33 cellular contexts compared by ENCODE assay signal in genomic region chrX:44908838-44909237, GRCh38. TPM values are rescaled to one million over a fixed set of nuclear protein-coding genes. Genes with fewer than 3 reads are reported as not detected.
DNase-seq lines count a peak whose midpoint lies in the region; ATAC-seq, FAIRE-seq and TF ChIP-seq lines count a peak whose summit lies in the region.
"Had no signal": no experiment of that assay in that cellular context is flagged by ENCODE, and none has a peak within 500 bp of the region (broad histone marks: within the 10 kb centered on the region; RNA-seq: fewer than 3 reads in every experiment).

No MANE protein-coding gene starts in this region.

- H3K79me2 ChIP-seq in GM12878 (ENCODE audit: control insufficient read depth, insufficient read depth, low read length) = peaks cover 84% of the 10 kb centered on the region

- H3K27me3 Mint-ChIP-seq in IgD-negative memory B cell = no peaks in the 10 kb centered on the region
- H3K27me3 Mint-ChIP-seq: activated CD8-positive, alpha-beta memory T cell treated with anti-CD3 and anti-CD28 coated beads, Interleukin-2, amount 10 ng/mL, durations not matched to agents 7 days and 5 days; CD4-positive, CD25-positive, alpha-beta regulatory T cell; dendritic cell treated with granulocyte-macrophage colony-stimulating factor and Interleukin-4, amounts not matched to agents 40 ng/mL and 50 ng/mL, for 4 days; naive B cell had no signal

- RAD21 ChIA-PET in GM12878 (lab: Charles Lee; ENCODE audit: unreplicated experiment) = no interaction called here

- intact Hi-C loops in GM12878 (cut with micrococcal nuclease; ENCODE audit: unreplicated experiment) = loop anchor here (10.0 kb wide), 1 partner anchor 166 kb away; no protein-coding TSS in a partner anchor
- intact Hi-C loops in cardiac septum (cut with DNase I) = no loop called here

- peaks cover 49 to 65% (median 55%) of the 10 kb centered on the region in 3 donors for H3K4me1 Mint-ChIP-seq in IgD-negative memory B cell

- TF ChIP-seq CTCF in GM12878 (IDR thresholded peaks at IDR 0.05 in 2 of 3, conservative IDR thresholded peaks at IDR 0.05 in 1 of 3; ENCODE audit: control insufficient read depth in 2 of 3, extremely low read depth in 1 of 3, insufficient read depth in 1 of 3, low read depth in 3 of 3, low read length in 3 of 3) = no peak

- CTCF ChIA-PET in GM12878 (lab: Yijun Ruan, JAX) = no interaction called here

- BruUV-seq in GM12878 (replicated peaks; lab: Mats Ljungman, UMichigan) = no TSS peak

- ATAC-seq in GM12878 = no peak
- ATAC-seq: activated CD8-positive, alpha-beta memory T cell treated with anti-CD3 and anti-CD28 coated beads, Interleukin-2, amount 10 ng/mL, durations not matched to agents 7 days and 5 days; left lung; upper lobe of right lung; WTC11 had no signal

- in situ Hi-C loops in GM12878 (cut with MboI) = no loop called here

- WGBS in GM12878 (ENCODE audit: insufficient coverage, insufficient replicate concordance, low lambda C conversion rate, missing lambda C conversion rate) = 2% methylated on average over 3 of the region's 3 CpGs

- no peak for TF ChIP-seq EP300 in GM12878 (IDR thresholded peaks at IDR 0.05; ENCODE audit: borderline replicate concordance in 1 of 2, control insufficient read depth in 1 of 2, low read depth in 2 of 2, low read length in 2 of 2)

- H3K36me3 ChIP-seq in GM12878 (ENCODE audit: control insufficient read depth in 2 of 2, insufficient read depth in 2 of 2, low read length in 1 of 2) = no peaks in the 10 kb centered on the region
- H3K36me3 ChIP-seq in skeletal muscle tissue (ENCODE audit: control insufficient read depth in 3 of 3, insufficient read depth in 3 of 3, low read length in 3 of 3) = no peaks in the 10 kb centered on the region
- H3K36me3 ChIP-seq: left lung, MG63, SJSA1, upper lobe of right lung had no signal

- H3K4me3 ChIP-seq in GM12878 (no peak overlapping the region), skeletal muscle tissue (ENCODE audit: low read length in 3 of 3) (no peak overlapping the region)
- H3K4me3 ChIP-seq: left lung, MG63, SJSA1, upper lobe of right lung had no signal

- no peak for TF ChIP-seq POLR2A in GM12878 (IDR thresholded peaks at IDR 0.05; ENCODE audit: low read depth, low read length)

- H3K4me1 ChIP-seq in GM12878 (ENCODE audit: control insufficient read depth, insufficient read depth, low read length) (peaks cover 36% of the 10 kb centered on the region), skeletal muscle tissue (ENCODE audit: control insufficient read depth in 3 of 3, insufficient read depth in 3 of 3, low read length in 3 of 3) (peaks cover 6 to 22% (median 9%) of the 10 kb centered on the region in 3 donors)

- no peak for TF ChIP-seq RAD21 in GM12878 (IDR thresholded peaks at IDR 0.05; ENCODE audit: insufficient read depth, low read depth, low read length)

- POLR2A ChIA-PET in GM12878 (lab: Charles Lee) = no interaction called here

- peaks cover 2% of the 10 kb centered on the region; the same call in 2 of the 3 replicates for H3K9me3 ChIP-seq in GM12878 (replicated peaks; ENCODE audit: control insufficient read depth, insufficient read depth, low read length)
- H3K9me3 ChIP-seq in skeletal muscle tissue (ENCODE audit: control insufficient read depth in 3 of 3, low read length in 3 of 3) = no peaks in the 10 kb centered on the region
- H3K9me3 ChIP-seq: left lung, MG63, SJSA1, upper lobe of right lung had no signal

- H3K27me3 ChIP-seq in GM12878 (replicated peaks in 1 of 2; ENCODE audit: control insufficient read depth in 2 of 2, insufficient read depth in 2 of 2, low read length in 1 of 2) = no peaks in the 10 kb centered on the region
- H3K27me3 ChIP-seq in skeletal muscle tissue (ENCODE audit: control insufficient read depth in 3 of 3, insufficient read depth in 3 of 3, low read length in 3 of 3) = no peaks in the 10 kb centered on the region
- H3K27me3 ChIP-seq: left lung, MG63, SJSA1, upper lobe of right lung had no signal

- no peak overlapping the region for H3K9ac ChIP-seq in GM12878 (ENCODE audit: control insufficient read depth, insufficient read depth, low read length)
- no peak overlapping the region for H3K9ac ChIP-seq in skeletal muscle tissue (ENCODE audit: low read depth in 1 of 3, low read length in 3 of 3)

- H2AFZ ChIP-seq in GM12878 (ENCODE audit: control insufficient read depth, low read depth, low read length) = no peak overlapping the region

- FAIRE-seq in GM12878 (lab: Jason Lieb, UNC) = no peak
- FAIRE-seq: H1, islet of Langerhans had no signal

- peak overlapping the region; percentile 31; the same call in 1 of the 2 replicates for H3K4me2 ChIP-seq in GM12878 (ENCODE audit: control insufficient read depth, insufficient read depth)

- H3K4me3 Mint-ChIP-seq in IgD-negative memory B cell = peak overlapping the region in 3 of 4 donors; percentile 4 to 81 (median 59)
- H3K4me3 Mint-ChIP-seq: activated CD8-positive, alpha-beta memory T cell treated with anti-CD3 and anti-CD28 coated beads, Interleukin-2, amount 10 ng/mL, durations not matched to agents 7 days and 5 days; dendritic cell treated with granulocyte-macrophage colony-stimulating factor and Interleukin-4, amounts not matched to agents 40 ng/mL and 50 ng/mL, for 4 days; WTC11 had no signal

- H4K20me1 ChIP-seq in GM12878 (ENCODE audit: control insufficient read depth, insufficient read depth) = no peaks in the 10 kb centered on the region

- DNase-seq in NCI-H2029 (lab: John Stamatoyannopoulos, UW) (peak; percentile 8), NCI-H2029 treated with DMSO at 0.1 percent for 48 hours (lab: John Stamatoyannopoulos, UW) (no peak), GM12878 (ENCODE audit: low read depth, low spot score) (no peak), mucosa of gallbladder (ENCODE audit: low spot score) (no peak), cardiac septum (ENCODE audit: low spot score) (no peak)
- DNase-seq in activated CD4-positive, alpha-beta T cell treated with anti-CD3 and anti-CD28 coated beads for 4 hours = no peak
- DNase-seq: 8988T; activated CD4-positive, alpha-beta T cell treated with anti-CD3 and anti-CD28 coated beads, Interleukin-2, amount 50 U/mL, for 1 hour; activated CD8-positive, alpha-beta memory T cell treated with anti-CD3 and anti-CD28 coated beads, Interleukin-2, amount 10 ng/mL, durations not matched to agents 7 days and 5 days; activated T-cell treated with anti-CD3 and anti-CD28 coated beads, Interleukin-2, amount 50 U/mL, for 48 hours; caudate nucleus; CD4-positive, CD25-positive, alpha-beta regulatory T cell; DMS79 treated with DMSO at 0.1 percent for 48 hours; GDM1; KG1; left lung; naive B cell; NCI-H1930; NCI-H446; NCI-H774; occipital lobe; RPMI8226; stimulated activated naive CD4-positive, alpha-beta T cell; T1000; upper lobe of right lung had no signal

- H3K27ac Mint-ChIP-seq in IgD-negative memory B cell = peak overlapping the region; percentile 90 to 92 (median 91)
- H3K27ac Mint-ChIP-seq: dendritic cell treated with granulocyte-macrophage colony-stimulating factor and Interleukin-4, amounts not matched to agents 40 ng/mL and 50 ng/mL, for 4 days; WTC11 had no signal

- SMC1A ChIA-PET in GM12878 (lab: Charles Lee; ENCODE audit: uncharacterized antibody, unreplicated experiment) = interaction anchor here (0.7 to 1.1 kb wide), 3 partner anchors 18 to 142 kb away, joined by 3 read pairs; no protein-coding TSS in a partner anchor

- no peak overlapping the region for H3K27ac ChIP-seq in GM12878 (ENCODE audit: control insufficient read depth, insufficient read depth)
- H3K27ac ChIP-seq in skeletal muscle tissue (ENCODE audit: low read depth, low read length) = peak overlapping the region; percentile 33
- H3K27ac ChIP-seq: SJSA1, upper lobe of right lung had no signal

- H3K9me3 Mint-ChIP-seq in IgD-negative memory B cell = no peaks in the 10 kb centered on the region
- H3K9me3 Mint-ChIP-seq: dendritic cell treated with granulocyte-macrophage colony-stimulating factor and Interleukin-4, amounts not matched to agents 40 ng/mL and 50 ng/mL, for 4 days had no signal

- no peaks in the 10 kb centered on the region for H3K36me3 Mint-ChIP-seq in IgD-negative memory B cell
- H3K36me3 Mint-ChIP-seq: naive B cell had no signal

TF ChIP-seq in GM12878, 131 proteins besides CTCF, POLR2A, EP300 and RAD21 (continues in another document):
- TF ChIP-seq SPI1 (IDR thresholded peaks at IDR 0.05; ENCODE audit: borderline replicate concordance, insufficient read depth, low read depth, low read length) (peak; percentile 72), PML (IDR thresholded peaks at IDR 0.05; ENCODE audit: low read length) (no peak), MYC (IDR thresholded peaks at IDR 0.05; ENCODE audit: insufficient read depth, insufficient read length, insufficient replicate concordance, low read length, severe bottlenecking) (no peak), BRCA1 (IDR thresholded peaks at IDR 0.05; ENCODE audit: low read depth, low read length) (no peak)

RNA-seq across cellular contexts. Expression of gene KDM6A, which starts 35.9 kb away (rescaled TPM):
- 13.2 TPM for polyA plus RNA-seq in IgD-negative memory B cell
- 165 and 171 TPM in 2 replicates for total RNA-seq in GM12878 (2013; cell fraction: nucleolus; rRNA removed)
- 22.1 and 22.8 TPM in 2 replicates for total RNA-seq in GM12878 (2014; rRNA removed)
- total RNA-seq in GM12878 (2014; rRNA removed; fragmentation: Illumina TruSeq; extraction: Trizol) = 27.1 and 29.0 TPM in 2 replicates
- 21.0 and 26.8 TPM in 2 replicates for total RNA-seq in GM12878 (2021)
- 12.8 TPM for polyA plus RNA-seq in GM12878 (2011; ENCODE audit: low read depth)
- 28.5 and 34.9 TPM in 2 replicates for polyA plus RNA-seq in GM12878 (2011; rRNA removed)
- polyA plus RNA-seq in GM12878 (2011; cell fraction: cytosol; rRNA removed) = 20.3 and 22.7 TPM in 2 replicates
- polyA plus RNA-seq in GM12878 (2011; cell fraction: nucleus; rRNA removed) = 32.6 and 43.8 TPM in 2 replicates
- polyA plus RNA-seq in GM12878 (2012) = 17.5 and 17.7 TPM in 2 replicates
- polyA plus RNA-seq in GM12878 (2014; fragmentation: Illumina TruSeq; extraction: Trizol) = 22.8 and 26.2 TPM in 2 replicates
- polyA plus RNA-seq in GM12878 (2014; fragmentation: Nextera tagmentation; extraction: Ambion mirVana) = 1 to 10 TPM; 7.9 to 8.9 TPM
- polyA plus RNA-seq in GM12878 (2014; rRNA removed) = 13.2 and 18.0 TPM in 2 replicates
- 10 to 100 TPM; 13.3 to 14.2 TPM for polyA plus RNA-seq in GM12878 (2016; fragmentation: Nextera tagmentation; extraction: Ambion mirVana)
- 77.5 and 90.0 TPM in 2 replicates for polyA minus RNA-seq in GM12878 (2011; rRNA and poly(A)+ RNA removed)
- 15.4 and 22.4 TPM in 2 replicates for polyA minus RNA-seq in GM12878 (2011; cell fraction: cytosol; rRNA and poly(A)+ RNA removed)
- polyA minus RNA-seq in GM12878 (2011; cell fraction: nucleus; rRNA and poly(A)+ RNA removed) = 53.2 and 73.2 TPM in 2 replicates
- total RNA-seq in skeletal muscle tissue = 21.9 TPM
- 41.1 TPM for total RNA-seq in mucosa of gallbladder
- total RNA-seq in cardiac septum = 18.1 TPM
